In genomic region chr2:12804141-12804857, GRCh38 we compare ENCODE assay signal across 19 cellular contexts.
"Had no signal": no experiment of that assay in that cellular context is flagged by ENCODE, and none has a peak within 500 bp of the region (broad histone marks: within the 10 kb centered on the region; RNA-seq: fewer than 3 reads in every experiment).

No MANE protein-coding gene starts in this region.

- H3K27ac ChIP-seq: VCaP had no signal

- H3K4me3 ChIP-seq: lung had no signal

- ATAC-seq: activated CD4-positive, alpha-beta T cell treated with anti-CD3 and anti-CD28 coated beads for 36 hours; activated CD8-positive, alpha-beta T cell treated with anti-CD3 and anti-CD28 coated beads for 36 hours; naive thymus-derived CD4-positive, alpha-beta T cell; right cardiac atrium; stimulated activated naive B cell treated with anti-CD40 and anti-IgM and Interleukin-4, amounts not matched to agents 10 μg/mL and 1 μg/mL and 100 μg/mL, for 72 hours; T-cell had no signal

- FAIRE-seq: bronchial epithelial cell, colon had no signal

- DNase-seq: activated CD4-positive, alpha-beta T cell treated with anti-CD3 and anti-CD28 coated beads for 36 hours; activated CD8-positive, alpha-beta memory T cell treated with anti-CD3 and anti-CD28 coated beads, Interleukin-2, amount 50 U/mL, for 4 hours; activated CD8-positive, alpha-beta T cell treated with anti-CD3 and anti-CD28 coated beads for 36 hours; activated naive CD8-positive, alpha-beta T cell treated with anti-CD3 and anti-CD28 coated beads, Interleukin-2, amount 10 ng/mL, durations not matched to agents 7 days and 5 days; aorta; glutamatergic neuron; immature natural killer cell; naive thymus-derived CD4-positive, alpha-beta T cell; posterior cingulate gyrus; stimulated activated CD4-positive, alpha-beta T cell treated with anti-CD3 and anti-CD28 coated beads, Interleukin-1b, Interleukin-23, amount 100 ng/mL, for 48 hours; stimulated activated naive B cell treated with anti-CD40 and anti-IgM and Interleukin-4, amounts not matched to agents 10 μg/mL and 1 μg/mL and 100 μg/mL, for 72 hours; T-cell; T1000; trophoblast cell had no signal
